ENCODE assay signal across 8 cellular contexts in genomic region chr9:109319072-109319630, GRCh38. TPM values are rescaled to one million over a fixed set of nuclear protein-coding genes. Genes with fewer than 3 reads are reported as not detected.
DNase-seq lines count a peak whose midpoint lies in the region; ATAC-seq, FAIRE-seq and TF ChIP-seq lines count a peak whose summit lies in the region.

No MANE protein-coding gene starts in this region.

- no peak for FAIRE-seq in A549 (lab: Jason Lieb, UNC)

- no peaks in the 10 kb centered on the region for H3K9me3 ChIP-seq in A549
- no peaks in the 10 kb centered on the region for H3K9me3 ChIP-seq in HUES6 (ENCODE audit: control insufficient read depth, insufficient read depth, low read depth, low read length)
- H3K9me3 ChIP-seq in liver (ENCODE audit: control insufficient read depth in 4 of 4, low read length in 3 of 4) = no peaks in the 10 kb centered on the region

- DNase-seq in A549 (ENCODE audit: low read depth in 1 of 2, low spot score in 1 of 2) (no peak), astrocyte of the hippocampus (ENCODE audit: low read depth, low spot score) (peak; percentile 47), AML-193 (lab: John Stamatoyannopoulos, UW) (no peak), germinal center (ENCODE audit: low spot score) (no peak)
- no peak for DNase-seq in activated CD4-positive, CD25-positive, alpha-beta regulatory T cell (lab: John Stamatoyannopoulos, UW)

- H3K4me2 ChIP-seq in A549 = peak overlapping the region; percentile 93

- ATAC-seq in A549 = no peak
- no peak for ATAC-seq in HG02763 (IDR thresholded peaks at IDR 0.05; ENCODE audit: unreplicated experiment)

- TF ChIP-seq RAD21 in A549 (conservative IDR thresholded peaks at IDR 0.05 in 1 of 2, IDR thresholded peaks at IDR 0.05 in 1 of 2) = no peak
- TF ChIP-seq RAD21 in liver (IDR thresholded peaks at IDR 0.05) = peak in 1 of 2 donors; percentile 47

- peak overlapping the region; percentile 24 for H3K9ac ChIP-seq in HUES6 (ENCODE audit: low read length)
- H3K9ac ChIP-seq in liver (ENCODE audit: low read depth in 1 of 2, low read length in 2 of 2) = peak overlapping the region; percentile 49 to 51

- TF ChIP-seq POLR2A in A549 (IDR thresholded peaks at IDR 0.05; ENCODE audit: low read length) = no peak

- H3K27me3 ChIP-seq in HUES6 (ENCODE audit: control insufficient read depth, insufficient read depth, low read length) (peaks cover 30% of the 10 kb centered on the region), liver (ENCODE audit: control insufficient read depth in 4 of 4, insufficient read depth in 4 of 4, low read length in 3 of 4) (no peaks in the 10 kb centered on the region)

- CTCF ChIA-PET in A549 (lab: Yijun Ruan, JAX) = interaction anchor here (0.5 to 6.2 kb wide), 22 partner anchors 9 to 869 kb away, joined by 3 to 58 read pairs (median 3); no protein-coding TSS in a partner anchor

- H3K4me3 ChIP-seq in A549 (peak overlapping the region; percentile 85), HUES6 (ENCODE audit: low read depth, low read length) (peak overlapping the region; percentile 72), liver (ENCODE audit: low read depth in 1 of 3, low read length in 3 of 3) (peak overlapping the region; percentile 60 to 83 (median 66))

- no peak for TF ChIP-seq CTCF in A549 (IDR thresholded peaks at IDR 0.05)
- TF ChIP-seq CTCF in liver (IDR thresholded peaks at IDR 0.05; ENCODE audit: low read depth, low read length, missing input control) = no peak

- no peak for TF ChIP-seq EP300 in A549 (IDR thresholded peaks at IDR 0.05)

- 93% methylated on average over 14 of the region's 39 CpGs for WGBS in A549 (ENCODE audit: missing lambda C conversion rate)
- WGBS in liver = 7% methylated on average over 39 of the region's 39 CpGs

- H3K36me3 ChIP-seq in HUES6 (ENCODE audit: control insufficient read depth, insufficient read depth, low read length) (no peaks in the 10 kb centered on the region), liver (ENCODE audit: control insufficient read depth in 4 of 4, insufficient read depth in 3 of 4, low read depth in 1 of 4, low read length in 3 of 4) (no peaks in the 10 kb centered on the region)

- H3K27ac ChIP-seq in A549 = peak overlapping the region; percentile 84 to 93
- H3K27ac ChIP-seq in HUES6 (ENCODE audit: low read depth, low read length) = peak overlapping the region; percentile 36; the same call in 1 of the 2 replicates
- peak overlapping the region; percentile 51 to 56 for H3K27ac ChIP-seq in liver (ENCODE audit: low read depth in 1 of 2, low read length in 2 of 2)

- POLR2A ChIA-PET in A549 (lab: Yijun Ruan, JAX) = no interaction called here

- H3K4me1 ChIP-seq in A549 = peaks cover 58% of the 10 kb centered on the region
- H3K4me1 ChIP-seq in HUES6 (ENCODE audit: control insufficient read depth, insufficient read depth, low read length) = peaks cover 39% of the 10 kb centered on the region
- H3K4me1 ChIP-seq in liver (ENCODE audit: control insufficient read depth in 4 of 4, insufficient read depth in 4 of 4, low read length in 3 of 4) = peaks cover 12 to 54% (median 42%) of the 10 kb centered on the region in 4 donors

TF ChIP-seq in A549, 52 proteins besides CTCF, POLR2A, EP300 and RAD21 (continues in another document):
- no peak for TF ChIP-seq ZC3H11A (IDR thresholded peaks at IDR 0.05)
- no peak for TF ChIP-seq ZFP36 (IDR thresholded peaks at IDR 0.05; ENCODE audit: borderline replicate concordance, partially characterized antibody)
- TF ChIP-seq HMGXB4 (CRISPR knock-in tag; IDR thresholded peaks at IDR 0.05; ENCODE audit: borderline replicate concordance) = no peak
- no peak for TF ChIP-seq SREBF2 (IDR thresholded peaks at IDR 0.05)
- TF ChIP-seq CBX8 (IDR thresholded peaks at IDR 0.05) = no peak
- TF ChIP-seq KDM1A (IDR thresholded peaks at IDR 0.05; ENCODE audit: low read depth) = no peak
- no peak for TF ChIP-seq JUN (IDR thresholded peaks at IDR 0.05)
- no peak for TF ChIP-seq RNF2 (IDR thresholded peaks at IDR 0.05; ENCODE audit: borderline replicate concordance, low read depth)

TF ChIP-seq in liver, 16 proteins besides CTCF, POLR2A, EP300 and RAD21:
- TF ChIP-seq MAX (IDR thresholded peaks at IDR 0.05) (no peak), EGR1 (IDR thresholded peaks at IDR 0.05; ENCODE audit: low read depth in 2 of 2) (no peak), FOXA2 (IDR thresholded peaks at IDR 0.05) (no peak), ATF3 (IDR thresholded peaks at IDR 0.05) (no peak), ZBTB33 (IDR thresholded peaks at IDR 0.05) (no peak), TAF1 (conservative IDR thresholded peaks at IDR 0.05) (no peak)

RNA-seq across cellular contexts. Expression of gene EPB41L4B, which starts 1.7 kb away (rescaled TPM):
- polyA plus RNA-seq in A549 (2011; rRNA removed) = 18.6 and 22.0 TPM in 2 replicates
- polyA plus RNA-seq in A549 (2012; cell fraction: cytosol; rRNA removed) = 4.2 and 5.0 TPM in 2 replicates
- 2.2 and 3.2 TPM in 2 replicates for polyA plus RNA-seq in A549 (2012; cell fraction: nucleus; rRNA removed)
- polyA plus RNA-seq in A549 (2017; fragmentation: RNase III; extraction: RNeasy Plus Mini Kit Qiagen cat#74134 plus additional on column Dnase treatment) = 7.9 to 8.0 TPM (median 7.9 TPM) in 3 replicates
- 14.0 and 14.7 TPM in 2 replicates for polyA minus RNA-seq in A549 (2011; rRNA and poly(A)+ RNA removed)
- total RNA-seq in liver = 10 to 100 TPM in 1 of 2 donors, 1 to 10 TPM in 1; 9.9 to 42.6 TPM
- polyA plus RNA-seq in liver = 10 to 100 TPM; 16.4 to 31.3 TPM

Comparison
In these comparisons a context has a peak if more than half of its experiments do, and no peak if none do; other contexts are left out.
1. H3K27ac ChIP-seq: peak in every context shown above with its lines; median percentile 88 in A549; 54 in liver; 36 in HUES6.